Comparison of ENCODE assay signal across 8 cellular contexts in genomic region chr9:111597852-111598729, GRCh38. TPM values are rescaled to one million over a fixed set of nuclear protein-coding genes. Genes with fewer than 3 reads are reported as not detected.
DNase-seq lines count a peak whose midpoint lies in the region; ATAC-seq and TF ChIP-seq lines count a peak whose summit lies in the region.

No MANE protein-coding gene starts in this region.

- peaks cover 7% of the 10 kb centered on the region; the same call in 1 of the 2 replicates for H3K9me3 Mint-ChIP-seq in WTC11
- H3K9me3 Mint-ChIP-seq in central memory CD8-positive, alpha-beta T cell: no peaks in the 10 kb centered on the region

- H3K27me3 Mint-ChIP-seq in WTC11 (ENCODE audit: low read depth): peaks cover 8% of the 10 kb centered on the region
- peaks cover 58% of the 10 kb centered on the region for H3K27me3 Mint-ChIP-seq in central memory CD8-positive, alpha-beta T cell

- H3K36me3 ChIP-seq in H7 (replicated peaks; ENCODE audit: control insufficient read depth, insufficient read depth, low read length): peaks cover 11% of the 10 kb centered on the region

- H3K36me3 Mint-ChIP-seq in WTC11: peaks cover 32% of the 10 kb centered on the region
- peaks cover 1% of the 10 kb centered on the region for H3K36me3 Mint-ChIP-seq in central memory CD8-positive, alpha-beta T cell (ENCODE audit: insufficient read depth)

- CTCF ChIA-PET in WTC11 (lab: Charles Lee): interaction anchor here (0.7 to 3.5 kb wide), 16 partner anchors 10 to 477 kb away, joined by 3 to 46 read pairs (median 4); partner anchors contain the start of genes DNAJC25 and GNG10

- DNase-seq in DMS153 treated with DMSO at 0.1 percent for 48 hours (lab: John Stamatoyannopoulos, UW; ENCODE audit: unreplicated experiment): peak; percentile 39
- peak; percentile 79 for DNase-seq in H7
- peak; percentile 26 for DNase-seq in NCI-H146 treated with DMSO at 0.1 percent for 48 hours (lab: John Stamatoyannopoulos, UW; ENCODE audit: unreplicated experiment)
- DNase-seq in WTC11 (ENCODE audit: low spot score): peak; percentile 72
- peak in 1 of 2 donors; percentile 27 for DNase-seq in central memory CD8-positive, alpha-beta T cell (ENCODE audit: low spot score in 2 of 2)
- peak; percentile 77 for DNase-seq in kidney glomerular epithelial cell (lab: John Stamatoyannopoulos, UW)
- peak; percentile 28 to 43 for DNase-seq in stimulated activated CD4-positive, alpha-beta T cell treated with anti-CD3 and anti-CD28 coated beads, Interleukin-1b, Interleukin-23, amount 100 ng/mL, for 4 hours (ENCODE audit: low read depth in 2 of 2)

- H3K27me3 ChIP-seq in H7 (ENCODE audit: control insufficient read depth, insufficient read depth, low read length): peaks cover 2% of the 10 kb centered on the region

- peak; percentile 43 for TF ChIP-seq CTCF in WTC11 (IDR thresholded peaks at IDR 0.05)

- H3K4me1 Mint-ChIP-seq in WTC11: peaks cover 8% of the 10 kb centered on the region
- H3K4me1 Mint-ChIP-seq in central memory CD8-positive, alpha-beta T cell: peaks cover 20% of the 10 kb centered on the region

- peak overlapping the region; percentile 94 for H3K4me3 Mint-ChIP-seq in WTC11
- peak overlapping the region; percentile 81 for H3K4me3 Mint-ChIP-seq in central memory CD8-positive, alpha-beta T cell

- ATAC-seq in WTC11: peak; percentile 57
- peak; percentile 64 for ATAC-seq in central memory CD8-positive, alpha-beta T cell (replicated peaks; ENCODE audit: extremely low read depth, poor library complexity, severe bottlenecking)
- no peak for ATAC-seq in GM19463 (IDR thresholded peaks at IDR 0.05; ENCODE audit: unreplicated experiment)

- POLR2A ChIA-PET in WTC11 (lab: Charles Lee): interaction anchor here (1.0 to 3.5 kb wide), 2 partner anchors 24 to 33 kb away, joined by 3 to 14 read pairs; partner anchors contain the start of gene DNAJC25

- peak overlapping the region; percentile 73 for H3K4me3 ChIP-seq in H7 (ENCODE audit: insufficient read depth, low read depth, low read length)

- no peak overlapping the region for H3K27ac Mint-ChIP-seq in WTC11
- no peak overlapping the region for H3K27ac Mint-ChIP-seq in central memory CD8-positive, alpha-beta T cell (ENCODE audit: low read depth)

TF ChIP-seq in WTC11, 78 proteins besides CTCF, POLR2A, EP300 and RAD21:
- TF ChIP-seq ZNF263 (CRISPR knock-in tag; IDR thresholded peaks at IDR 0.05; ENCODE audit: low read depth): peak; percentile 76; the same call in 1 of the 2 replicates
- no peak for TF ChIP-seq IRF1 (CRISPR knock-in tag; IDR thresholded peaks at IDR 0.05)
- no peak for TF ChIP-seq TP53 (CRISPR knock-in tag; IDR thresholded peaks at IDR 0.05)
- TF ChIP-seq FOXJ3 (CRISPR knock-in tag; IDR thresholded peaks at IDR 0.05; ENCODE audit: borderline replicate concordance): no peak
- no peak for TF ChIP-seq ZNF317 (CRISPR knock-in tag; IDR thresholded peaks at IDR 0.05; ENCODE audit: borderline replicate concordance, low read depth)

RNA-seq across cellular contexts. Expression of gene PTGR1, which starts 1.4 kb away (rescaled TPM):
- total RNA-seq in H7 (2014; rRNA removed; shearing (Covaris generic)): 91.2 and 199 TPM in 2 replicates
- 41.6 to 51.8 TPM (median 49.0 TPM) in 3 replicates for total RNA-seq in WTC11 (2021)

RNA-seq across cellular contexts. Expression of gene DNAJC25, which starts 33.0 kb away (rescaled TPM):
- total RNA-seq in H7 (2014; rRNA removed; shearing (Covaris generic)): 6.1 and 10.3 TPM in 2 replicates
- total RNA-seq in WTC11 (2021): 6.1 to 7.4 TPM (median 6.8 TPM) in 3 replicates
